ENCODE assay signal across 1 cellular context in genomic region chr6:13920584-13920983, GRCh38.
TF ChIP-seq lines count a peak whose summit lies in the region.

No MANE protein-coding gene starts in this region.

TF ChIP-seq in K562, 482 proteins besides CTCF, POLR2A, EP300 and RAD21 (continued from another document and continues in another):
- no peak for TF ChIP-seq TAF1 (IDR thresholded peaks at IDR 0.05; ENCODE audit: control insufficient read depth, extremely low read depth, insufficient read depth, low read length, severe bottlenecking)
- TF ChIP-seq ZNF384 (IDR thresholded peaks at IDR 0.05; ENCODE audit: low read depth, low read length), result no peak
- TF ChIP-seq ZNF444 (CRISPR knock-in tag; IDR thresholded peaks at IDR 0.05), result no peak
- TF ChIP-seq PHB2 (IDR thresholded peaks at IDR 0.05; ENCODE audit: low read depth), result no peak
- peak; percentile 69 for TF ChIP-seq C11orf30 (IDR thresholded peaks at IDR 0.05; ENCODE audit: low read depth)
- TF ChIP-seq MYC (IDR thresholded peaks at IDR 0.05; ENCODE audit: low read depth, low read length), result no peak
- no peak for TF ChIP-seq MYC (CRISPR knock-in tag; IDR thresholded peaks at IDR 0.05; ENCODE audit: borderline replicate concordance, low read depth)
- no peak for TF ChIP-seq ASH1L (IDR thresholded peaks at IDR 0.05; ENCODE audit: borderline replicate concordance, low read depth, partially characterized antibody)
- no peak for TF ChIP-seq HNRNPH1 (optimal IDR thresholded peaks at IDR 0.05; ENCODE audit: low read depth, low read length)
- no peak for TF ChIP-seq PRDM10 (IDR thresholded peaks at IDR 0.05; ENCODE audit: partially characterized antibody)
- no peak for TF ChIP-seq ZC3H4 (CRISPR knock-in tag; IDR thresholded peaks at IDR 0.05; ENCODE audit: borderline replicate concordance)
- TF ChIP-seq NBN (IDR thresholded peaks at IDR 0.05; ENCODE audit: low read depth), result no peak
- TF ChIP-seq PHF20 (IDR thresholded peaks at IDR 0.05; ENCODE audit: partially characterized antibody), result no peak
- TF ChIP-seq CCNT2 (IDR thresholded peaks at IDR 0.05; ENCODE audit: borderline replicate concordance, extremely low read depth, insufficient read length, low read depth, low read length), result no peak
- no peak for TF ChIP-seq IRF2 (CRISPR knock-in tag; IDR thresholded peaks at IDR 0.05)
- TF ChIP-seq CBX5 (IDR thresholded peaks at IDR 0.05; ENCODE audit: borderline replicate concordance, low read depth), result no peak
- TF ChIP-seq NR1H2 (CRISPR knock-in tag; IDR thresholded peaks at IDR 0.05), result no peak
- no peak for TF ChIP-seq PURB (CRISPR knock-in tag; IDR thresholded peaks at IDR 0.05; ENCODE audit: low read depth)
- TF ChIP-seq SIN3A (IDR thresholded peaks at IDR 0.05; ENCODE audit: borderline replicate concordance in 2 of 2, control insufficient read depth in 1 of 2, low read depth in 2 of 2, low read length in 2 of 2), result no peak
- no peak for TF ChIP-seq MLX (CRISPR knock-in tag; conservative IDR thresholded peaks at IDR 0.05)
- no peak for TF ChIP-seq EWSR1 (IDR thresholded peaks at IDR 0.05; ENCODE audit: borderline replicate concordance, low read depth, partially characterized antibody)
- no peak for TF ChIP-seq PTRF (tag; IDR thresholded peaks at IDR 0.05)
- peak; percentile 77 for TF ChIP-seq MAFG (tag; conservative IDR thresholded peaks at IDR 0.05)
- TF ChIP-seq RNF2 (IDR thresholded peaks at IDR 0.05), result no peak
- no peak for TF ChIP-seq SMAD4 (CRISPR knock-in tag; conservative IDR thresholded peaks at IDR 0.05)
- no peak for TF ChIP-seq ZNF347 (CRISPR knock-in tag; IDR thresholded peaks at IDR 0.05; ENCODE audit: low read depth)
- TF ChIP-seq GMEB1 (CRISPR knock-in tag; IDR thresholded peaks at IDR 0.05), result no peak
- no peak for TF ChIP-seq SMARCB1 (IDR thresholded peaks at IDR 0.05; ENCODE audit: insufficient read length, low read depth)
- peak; percentile 28 for TF ChIP-seq DACH1 (IDR thresholded peaks at IDR 0.05; ENCODE audit: partially characterized antibody)
- TF ChIP-seq ARID3A (IDR thresholded peaks at IDR 0.05; ENCODE audit: borderline replicate concordance, low read depth, low read length), result no peak
- TF ChIP-seq ARID3B (CRISPR knock-in tag; IDR thresholded peaks at IDR 0.05; ENCODE audit: borderline replicate concordance), result no peak
- TF ChIP-seq XRCC4 (IDR thresholded peaks at IDR 0.05; ENCODE audit: extremely low read depth, insufficient read depth, insufficient read length), result no peak
- TF ChIP-seq STAT5B (CRISPR knock-in tag; IDR thresholded peaks at IDR 0.05), result no peak
- TF ChIP-seq RBM15 (IDR thresholded peaks at IDR 0.05; ENCODE audit: insufficient read depth, low read length), result no peak
- TF ChIP-seq ZNF740 (CRISPR knock-in tag; IDR thresholded peaks at IDR 0.05), result no peak
- no peak for TF ChIP-seq ZNF740 (tag; IDR thresholded peaks at IDR 0.05)
- TF ChIP-seq MBD2 (IDR thresholded peaks at IDR 0.05; ENCODE audit: borderline replicate concordance, low read depth), result no peak
- no peak for TF ChIP-seq NR3C1 (CRISPR knock-in tag; IDR thresholded peaks at IDR 0.05)
- TF ChIP-seq SMARCC2 (IDR thresholded peaks at IDR 0.05; ENCODE audit: low read depth), result peak; percentile 41; the same call in 1 of the 2 replicates
- TF ChIP-seq BMI1 (IDR thresholded peaks at IDR 0.05; ENCODE audit: low read length), result no peak
- TF ChIP-seq ZNF232 (CRISPR knock-in tag; IDR thresholded peaks at IDR 0.05), result no peak
- TF ChIP-seq ZFP1 (CRISPR knock-in tag; IDR thresholded peaks at IDR 0.05), result no peak
- TF ChIP-seq E2F4 (CRISPR knock-in tag; IDR thresholded peaks at IDR 0.05; ENCODE audit: low read depth), result no peak
- TF ChIP-seq CEBPG (CRISPR knock-in tag; IDR thresholded peaks at IDR 0.05), result no peak
- TF ChIP-seq CEBPG (tag; conservative IDR thresholded peaks at IDR 0.05 in 1 of 2, IDR thresholded peaks at IDR 0.05 in 1 of 2), result peak; percentile 49 to 52; a peak in 3 of 4 replicates
- peak; percentile 61 for TF ChIP-seq MAFK (IDR thresholded peaks at IDR 0.05; ENCODE audit: low read length)
- no peak for TF ChIP-seq FOXA3 (CRISPR knock-in tag; conservative IDR thresholded peaks at IDR 0.05 in 1 of 2, IDR thresholded peaks at IDR 0.05 in 1 of 2)
- TF ChIP-seq E2F3 (CRISPR knock-in tag; IDR thresholded peaks at IDR 0.05), result no peak
- TF ChIP-seq L3MBTL2 (IDR thresholded peaks at IDR 0.05), result peak; percentile 44; the same call in 1 of the 2 replicates
- no peak for TF ChIP-seq BRCA1 (IDR thresholded peaks at IDR 0.05)
- TF ChIP-seq BRCA1 (CRISPR knock-in tag; IDR thresholded peaks at IDR 0.05), result no peak
- no peak for TF ChIP-seq TFAM (CRISPR knock-in tag; conservative IDR thresholded peaks at IDR 0.05)
- TF ChIP-seq HIVEP1 (CRISPR knock-in tag; IDR thresholded peaks at IDR 0.05), result no peak
- TF ChIP-seq ZKSCAN8 (CRISPR knock-in tag; IDR thresholded peaks at IDR 0.05), result no peak
- no peak for TF ChIP-seq MTA3 (IDR thresholded peaks at IDR 0.05; ENCODE audit: borderline replicate concordance)
- TF ChIP-seq SMAD2 (IDR thresholded peaks at IDR 0.05; ENCODE audit: low read depth, low read length), result no peak
- no peak for TF ChIP-seq IRF9 (tag; IDR thresholded peaks at IDR 0.05)
- TF ChIP-seq ZNF217 (CRISPR knock-in tag; IDR thresholded peaks at IDR 0.05), result no peak
- TF ChIP-seq FOXA1 (IDR thresholded peaks at IDR 0.05; ENCODE audit: borderline replicate concordance), result no peak
- 0 out of 2 replicates have a peak, but pooled peaks have one; percentile 35 for TF ChIP-seq SOX6 (IDR thresholded peaks at IDR 0.05)
- TF ChIP-seq ETV1 (tag; conservative IDR thresholded peaks at IDR 0.05; ENCODE audit: low read depth), result no peak
- TF ChIP-seq CHD2 (IDR thresholded peaks at IDR 0.05; ENCODE audit: low read depth, low read length), result no peak
- TF ChIP-seq ZNF586 (CRISPR knock-in tag; conservative IDR thresholded peaks at IDR 0.05), result no peak
- no peak for TF ChIP-seq ZNF512 (tag; IDR thresholded peaks at IDR 0.05)
- TF ChIP-seq RHOXF2B (CRISPR knock-in tag; conservative IDR thresholded peaks at IDR 0.05), result no peak
- TF ChIP-seq ZNF224 (CRISPR knock-in tag; IDR thresholded peaks at IDR 0.05), result no peak
- TF ChIP-seq ATF7 (IDR thresholded peaks at IDR 0.05), result 0 out of 2 replicates have a peak, but pooled peaks have one; percentile 13
- TF ChIP-seq HMG20B (CRISPR knock-in tag; IDR thresholded peaks at IDR 0.05), result no peak
- no peak for TF ChIP-seq ESRRB (CRISPR knock-in tag; IDR thresholded peaks at IDR 0.05; ENCODE audit: borderline replicate concordance)
- TF ChIP-seq DPF2 (IDR thresholded peaks at IDR 0.05), result peak; percentile 65
